In the genomic region with DNA sequence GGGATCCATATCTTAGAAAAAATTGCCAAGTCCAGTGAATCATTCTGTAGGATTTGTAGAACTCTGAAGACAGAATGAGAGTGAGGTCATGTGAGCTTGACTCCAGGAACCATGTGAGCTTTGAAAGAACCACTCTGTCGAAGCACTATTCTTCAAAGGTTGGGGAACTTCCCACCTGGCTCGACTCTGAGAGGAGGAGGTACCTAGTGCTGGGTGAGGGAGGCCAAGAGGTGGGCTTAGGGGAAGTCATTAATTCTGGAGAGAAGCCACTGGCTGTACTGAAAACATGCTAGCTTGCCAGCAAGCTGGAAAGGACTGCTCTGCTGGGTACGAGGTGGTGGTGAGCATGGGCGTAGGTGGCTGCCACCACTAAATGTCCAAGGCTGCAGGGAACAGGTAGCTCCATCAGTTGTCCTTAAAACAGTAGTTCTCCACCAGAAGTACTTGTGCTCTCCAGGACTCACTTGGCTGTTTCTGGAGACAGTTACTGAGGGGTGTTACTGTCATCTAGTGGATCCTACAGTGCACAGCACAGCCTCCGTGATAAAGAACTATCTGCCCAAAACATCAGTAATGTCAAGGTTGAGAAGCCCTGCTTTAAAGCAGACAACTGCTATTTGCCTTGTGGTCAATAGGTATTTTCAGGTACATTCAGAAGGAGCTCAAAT, we compare ENCODE assay signal across 8 cellular contexts. TPM values are rescaled to one million over a fixed set of nuclear protein-coding genes. Genes with fewer than 3 reads are reported as not detected.
A peak's percentile ranks its signal among the peaks of the same experiment; 100 is the strongest.
DNase-seq lines count a peak whose midpoint lies in the region; ATAC-seq and TF ChIP-seq lines count a peak whose summit lies in the region.

No MANE protein-coding gene starts in this region.

- H3K27me3 Mint-ChIP-seq in activated CD4-positive, alpha-beta T cell treated with anti-CD3 and anti-CD28 coated beads, Interleukin-2, amount 10 ng/mL, durations not matched to agents 24 days and 14 days: peaks cover 11% of the 10 kb centered on the region

- H3K27ac Mint-ChIP-seq in activated CD4-positive, alpha-beta T cell treated with anti-CD3 and anti-CD28 coated beads, Interleukin-2, amount 10 ng/mL, durations not matched to agents 24 days and 14 days: no peak overlapping the region

- peak; percentile 36; the same call in 1 of the 2 replicates for TF ChIP-seq CTCF in LNCAP (IDR thresholded peaks at IDR 0.05)
- peak; percentile 53 for TF ChIP-seq CTCF in astrocyte of the cerebellum (IDR thresholded peaks at IDR 0.05; ENCODE audit: low read depth, low read length, missing control alignments)
- peak; percentile 22 for TF ChIP-seq CTCF in liver (IDR thresholded peaks at IDR 0.05; ENCODE audit: low read depth, low read length, missing input control)

- DNase-seq in activated CD4-positive, alpha-beta T cell treated with anti-CD3 and anti-CD28 coated beads, Interleukin-2, amount 10 ng/mL, durations not matched to agents 24 days and 14 days: peak; percentile 68
- no peak for DNase-seq in activated CD4-positive, alpha-beta T cell treated with anti-CD3 and anti-CD28 coated beads for 4 hours
- DNase-seq in astrocyte of the cerebellum (ENCODE audit: low read depth): no peak
- no peak for DNase-seq in aorta

- no peak for ATAC-seq in GM18505 (IDR thresholded peaks at IDR 0.05; ENCODE audit: unreplicated experiment)
- no peak for ATAC-seq in HG03108 (IDR thresholded peaks at IDR 0.05; ENCODE audit: unreplicated experiment)
- ATAC-seq in aorta (ENCODE audit: low FRiP score): no peak

- H3K4me1 ChIP-seq in liver (ENCODE audit: control insufficient read depth in 4 of 4, insufficient read depth in 4 of 4, low read length in 3 of 4) (peaks cover 0 to 2% (median 0%) of the 10 kb centered on the region in 4 donors), aorta (ENCODE audit: control insufficient read depth in 1 of 2, insufficient read depth in 2 of 2, low read length in 2 of 2) (no peaks in the 10 kb centered on the region)

- no peak overlapping the region for H3K4me3 Mint-ChIP-seq in activated CD4-positive, alpha-beta T cell treated with anti-CD3 and anti-CD28 coated beads, Interleukin-2, amount 10 ng/mL, durations not matched to agents 24 days and 14 days

- H3K36me3 ChIP-seq in liver (ENCODE audit: control insufficient read depth in 4 of 4, insufficient read depth in 3 of 4, low read depth in 1 of 4, low read length in 3 of 4) (peaks cover 9 to 33% (median 21%) of the 10 kb centered on the region in 4 donors), aorta (ENCODE audit: control insufficient read depth in 1 of 2, insufficient read depth in 2 of 2, low read length in 1 of 2) (no peaks in the 10 kb centered on the region)

- 73% methylated on average over 5 of the region's 5 CpGs for WGBS in liver
- WGBS in aorta, 2 donors: 56 to 63% methylated on average over 5 of the region's 5 CpGs

- H3K9me3 ChIP-seq in liver (ENCODE audit: control insufficient read depth in 4 of 4, low read length in 3 of 4) (no peaks in the 10 kb centered on the region), aorta (ENCODE audit: control insufficient read depth, low read length) (no peaks in the 10 kb centered on the region)

- in situ Hi-C loops in astrocyte of the cerebellum (cut with HindIII; ENCODE audit: low sequenced_read_pairs): no loop called here

- H3K9ac ChIP-seq in liver (ENCODE audit: low read depth in 1 of 2, low read length in 2 of 2): no peak overlapping the region

- TF ChIP-seq RAD21 in liver (IDR thresholded peaks at IDR 0.05): peak; percentile 24 to 59

- intact Hi-C loops in activated CD4-positive, alpha-beta T cell treated with anti-CD3 and anti-CD28 coated beads, Interleukin-2, amount 10 ng/mL, durations not matched to agents 24 days and 14 days (cut with micrococcal nuclease): loop anchor here (5.0 to 10.0 kb wide), 4 partner anchors 60 to 622 kb away; a partner anchor contains a TSS
- intact Hi-C loops in aorta (cut with DNase I): no loop called here

- H3K4me3 ChIP-seq in astrocyte of the cerebellum (ENCODE audit: low read depth, low read length) (no peak overlapping the region), liver (ENCODE audit: low read depth in 1 of 3, low read length in 3 of 3) (no peak overlapping the region), aorta (ENCODE audit: low read length in 2 of 2) (no peak overlapping the region)

- no peaks in the 10 kb centered on the region for H3K27me3 ChIP-seq in liver (ENCODE audit: control insufficient read depth in 4 of 4, insufficient read depth in 4 of 4, low read length in 3 of 4)
- no peaks in the 10 kb centered on the region for H3K27me3 ChIP-seq in aorta (ENCODE audit: control insufficient read depth in 1 of 2, insufficient read depth in 2 of 2, low read length in 1 of 2)

- H3K4me1 Mint-ChIP-seq in activated CD4-positive, alpha-beta T cell treated with anti-CD3 and anti-CD28 coated beads, Interleukin-2, amount 10 ng/mL, durations not matched to agents 24 days and 14 days: peaks cover 21% of the 10 kb centered on the region

- no peak for TF ChIP-seq POLR2A in GM18505 (IDR thresholded peaks at IDR 0.05; ENCODE audit: borderline replicate concordance, extremely low read depth, insufficient read depth, insufficient read length)

- H3K27ac ChIP-seq in liver (ENCODE audit: low read depth in 1 of 2, low read length in 2 of 2): no peak overlapping the region
- H3K27ac ChIP-seq in aorta (ENCODE audit: low read depth in 1 of 2, low read length in 2 of 2): no peak overlapping the region

- H3K9me3 Mint-ChIP-seq in activated CD4-positive, alpha-beta T cell treated with anti-CD3 and anti-CD28 coated beads, Interleukin-2, amount 10 ng/mL, durations not matched to agents 24 days and 14 days: peaks cover 3% of the 10 kb centered on the region

- peaks cover 42% of the 10 kb centered on the region for H3K36me3 Mint-ChIP-seq in activated CD4-positive, alpha-beta T cell treated with anti-CD3 and anti-CD28 coated beads, Interleukin-2, amount 10 ng/mL, durations not matched to agents 24 days and 14 days (ENCODE audit: low read depth)

TF ChIP-seq in liver, 16 proteins besides CTCF, POLR2A, EP300 and RAD21:
- no peak for TF ChIP-seq NR2F2 (IDR thresholded peaks at IDR 0.05)
- TF ChIP-seq, protein P1, sequence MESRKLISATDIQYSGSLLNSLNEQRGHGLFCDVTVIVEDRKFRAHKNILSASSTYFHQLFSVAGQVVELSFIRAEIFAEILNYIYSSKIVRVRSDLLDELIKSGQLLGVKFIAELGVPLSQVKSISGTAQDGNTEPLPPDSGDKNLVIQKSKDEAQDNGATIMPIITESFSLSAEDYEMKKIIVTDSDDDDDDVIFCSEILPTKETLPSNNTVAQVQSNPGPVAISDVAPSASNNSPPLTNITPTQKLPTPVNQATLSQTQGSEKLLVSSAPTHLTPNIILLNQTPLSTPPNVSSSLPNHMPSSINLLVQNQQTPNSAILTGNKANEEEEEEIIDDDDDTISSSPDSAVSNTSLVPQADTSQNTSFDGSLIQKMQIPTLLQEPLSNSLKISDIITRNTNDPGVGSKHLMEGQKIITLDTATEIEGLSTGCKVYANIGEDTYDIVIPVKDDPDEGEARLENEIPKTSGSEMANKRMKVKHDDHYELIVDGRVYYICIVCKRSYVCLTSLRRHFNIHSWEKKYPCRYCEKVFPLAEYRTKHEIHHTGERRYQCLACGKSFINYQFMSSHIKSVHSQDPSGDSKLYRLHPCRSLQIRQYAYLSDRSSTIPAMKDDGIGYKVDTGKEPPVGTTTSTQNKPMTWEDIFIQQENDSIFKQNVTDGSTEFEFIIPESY (IDR thresholded peaks at IDR 0.05): no peak
- TF ChIP-seq, protein P2, sequence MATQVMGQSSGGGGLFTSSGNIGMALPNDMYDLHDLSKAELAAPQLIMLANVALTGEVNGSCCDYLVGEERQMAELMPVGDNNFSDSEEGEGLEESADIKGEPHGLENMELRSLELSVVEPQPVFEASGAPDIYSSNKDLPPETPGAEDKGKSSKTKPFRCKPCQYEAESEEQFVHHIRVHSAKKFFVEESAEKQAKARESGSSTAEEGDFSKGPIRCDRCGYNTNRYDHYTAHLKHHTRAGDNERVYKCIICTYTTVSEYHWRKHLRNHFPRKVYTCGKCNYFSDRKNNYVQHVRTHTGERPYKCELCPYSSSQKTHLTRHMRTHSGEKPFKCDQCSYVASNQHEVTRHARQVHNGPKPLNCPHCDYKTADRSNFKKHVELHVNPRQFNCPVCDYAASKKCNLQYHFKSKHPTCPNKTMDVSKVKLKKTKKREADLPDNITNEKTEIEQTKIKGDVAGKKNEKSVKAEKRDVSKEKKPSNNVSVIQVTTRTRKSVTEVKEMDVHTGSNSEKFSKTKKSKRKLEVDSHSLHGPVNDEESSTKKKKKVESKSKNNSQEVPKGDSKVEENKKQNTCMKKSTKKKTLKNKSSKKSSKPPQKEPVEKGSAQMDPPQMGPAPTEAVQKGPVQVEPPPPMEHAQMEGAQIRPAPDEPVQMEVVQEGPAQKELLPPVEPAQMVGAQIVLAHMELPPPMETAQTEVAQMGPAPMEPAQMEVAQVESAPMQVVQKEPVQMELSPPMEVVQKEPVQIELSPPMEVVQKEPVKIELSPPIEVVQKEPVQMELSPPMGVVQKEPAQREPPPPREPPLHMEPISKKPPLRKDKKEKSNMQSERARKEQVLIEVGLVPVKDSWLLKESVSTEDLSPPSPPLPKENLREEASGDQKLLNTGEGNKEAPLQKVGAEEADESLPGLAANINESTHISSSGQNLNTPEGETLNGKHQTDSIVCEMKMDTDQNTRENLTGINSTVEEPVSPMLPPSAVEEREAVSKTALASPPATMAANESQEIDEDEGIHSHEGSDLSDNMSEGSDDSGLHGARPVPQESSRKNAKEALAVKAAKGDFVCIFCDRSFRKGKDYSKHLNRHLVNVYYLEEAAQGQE (IDR thresholded peaks at IDR 0.05): no peak
- no peak for TF ChIP-seq YY1 (IDR thresholded peaks at IDR 0.05)
- TF ChIP-seq, protein P3, sequence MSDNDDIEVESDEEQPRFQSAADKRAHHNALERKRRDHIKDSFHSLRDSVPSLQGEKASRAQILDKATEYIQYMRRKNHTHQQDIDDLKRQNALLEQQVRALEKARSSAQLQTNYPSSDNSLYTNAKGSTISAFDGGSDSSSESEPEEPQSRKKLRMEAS (IDR thresholded peaks at IDR 0.05): no peak
- TF ChIP-seq JUND (IDR thresholded peaks at IDR 0.05): no peak
- no peak for TF ChIP-seq FOXA2 (IDR thresholded peaks at IDR 0.05)
- TF ChIP-seq SP1 (IDR thresholded peaks at IDR 0.05): no peak
- no peak for TF ChIP-seq GABPA (IDR thresholded peaks at IDR 0.05 in 1 of 2, conservative IDR thresholded peaks at IDR 0.05 in 1 of 2)
- TF ChIP-seq TAF1 (conservative IDR thresholded peaks at IDR 0.05): no peak
- no peak for TF ChIP-seq RXRA (IDR thresholded peaks at IDR 0.05)
- no peak for TF ChIP-seq HNF4A (conservative IDR thresholded peaks at IDR 0.05)
- no peak for TF ChIP-seq HNF4G (IDR thresholded peaks at IDR 0.05)

RNA-seq across cellular contexts. Expression of a gene that starts 34.7 kb away (rescaled TPM):
- total RNA-seq in activated CD4-positive, alpha-beta T cell treated with anti-CD3 and anti-CD28 coated beads, Interleukin-2, amount 10 ng/mL, durations not matched to agents 24 days and 14 days: 22.2 and 24.3 TPM in 2 replicates
- 1 to 10 TPM; 3.5 to 8.9 TPM for total RNA-seq in liver
- polyA plus RNA-seq in liver: 1 to 10 TPM; 2.4 to 3.0 TPM
- 10 to 100 TPM; 26.8 to 38.7 TPM for total RNA-seq in aorta
- polyA plus RNA-seq in aorta: 10 to 100 TPM in 1 of 2 donors, 1 to 10 TPM in 1; 8.6 to 17.9 TPM
